In genomic region chr11:78419327-78419726, GRCh38 we compare ENCODE assay signal across 8 cellular contexts. TPM values are rescaled to one million over a fixed set of nuclear protein-coding genes. Genes with fewer than 3 reads are reported as not detected.
DNase-seq lines count a peak whose midpoint lies in the region; ATAC-seq, FAIRE-seq and TF ChIP-seq lines count a peak whose summit lies in the region.

No MANE protein-coding gene starts in this region.

- peaks cover 37% of the 10 kb centered on the region for H3K4me1 Mint-ChIP-seq in WTC11

- no peaks in the 10 kb centered on the region for H3K9me3 ChIP-seq in small intestine (ENCODE audit: control insufficient read depth, low read depth)

- POLR2A ChIA-PET in WTC11 (lab: Charles Lee) = no interaction called here

- H3K36me3 ChIP-seq in small intestine (ENCODE audit: control insufficient read depth in 2 of 2, insufficient read depth in 2 of 2, low read length in 2 of 2) = no peaks in the 10 kb centered on the region

- WGBS in small intestine, 3 donors = 10 to 31% (median 24%) methylated on average over 5 of the region's 5 CpGs

- H3K27ac ChIP-seq in small intestine (ENCODE audit: low read depth in 1 of 2, low read length in 1 of 2) = peak overlapping the region in 1 of 2 donors; percentile 89

- CTCF ChIA-PET in WTC11 (lab: Charles Lee) = interaction anchor here (0.7 to 4.0 kb wide), 5 partner anchors 9 to 191 kb away, joined by 3 to 33 read pairs (median 7); no protein-coding TSS in a partner anchor

- TF ChIP-seq CTCF in WTC11 (IDR thresholded peaks at IDR 0.05) = no peak

- no peak overlapping the region for H3K4me3 ChIP-seq in small intestine (ENCODE audit: low read depth in 1 of 2, low read length in 2 of 2)

- no peaks in the 10 kb centered on the region for H3K27me3 ChIP-seq in small intestine (ENCODE audit: control insufficient read depth in 2 of 2, insufficient read depth in 2 of 2, low read length in 2 of 2)

- H3K27me3 Mint-ChIP-seq in WTC11 (ENCODE audit: low read depth) = peaks cover 26% of the 10 kb centered on the region

- DNase-seq in HS-27A (ENCODE audit: low read depth) (peak; percentile 64), WTC11 (ENCODE audit: low spot score) (no peak), left ventricle myocardium superior (no peak), small intestine (peak; percentile 78), globus pallidus (ENCODE audit: low spot score) (no peak), HuH-7 (ENCODE audit: low spot score) (no peak)
- DNase-seq in stimulated activated CD4-positive, alpha-beta T cell treated with anti-CD3 and anti-CD28 coated beads, Interleukin-2, amount 100 ng/mL, for 48 hours = no peak

- peaks cover 0 to 7% of the 10 kb centered on the region in 2 donors for H3K4me1 ChIP-seq in small intestine (ENCODE audit: control insufficient read depth in 2 of 2, insufficient read depth in 1 of 2, low read depth in 1 of 2, low read length in 1 of 2)

- no peak for FAIRE-seq in small intestine (lab: Jason Lieb, UNC)

- peak overlapping the region; percentile 82 for H3K4me3 Mint-ChIP-seq in WTC11

- no peaks in the 10 kb centered on the region for H3K9me3 Mint-ChIP-seq in WTC11

- intact Hi-C loops in left ventricle myocardium superior (cut with micrococcal nuclease) = loop anchor here (5.0 to 10.0 kb wide), 3 partner anchors 102 to 195 kb away; no protein-coding TSS in a partner anchor

- no peaks in the 10 kb centered on the region for H3K36me3 Mint-ChIP-seq in WTC11

- no peak overlapping the region for H3K27ac Mint-ChIP-seq in WTC11

- ATAC-seq in WTC11 (no peak), left ventricle myocardium superior (peak; percentile 38), GM18907 (IDR thresholded peaks at IDR 0.05; ENCODE audit: unreplicated experiment) (no peak)

TF ChIP-seq in WTC11, 78 proteins besides CTCF, POLR2A, EP300 and RAD21:
- TF ChIP-seq ZNF263 (CRISPR knock-in tag; IDR thresholded peaks at IDR 0.05; ENCODE audit: low read depth) = no peak

RNA-seq across cellular contexts. Expression of gene GAB2, which starts 1.7 kb away (rescaled TPM):
- total RNA-seq in WTC11 (2021) = 8.5 to 10.6 TPM (median 9.7 TPM) in 3 replicates
- 17.2 TPM for total RNA-seq in left ventricle myocardium superior
- 10 to 100 TPM in 1 of 3 donors, 1 to 10 TPM in 2; 6.8 to 13.6 (median 8.7) TPM for polyA plus RNA-seq in small intestine

Comparison
In these comparisons a context has a peak if more than half of its experiments do, and no peak if none do; other contexts are left out.
1. DNase-seq: peak in HS-27A (single experiment) and small intestine (single experiment); none in WTC11 (single experiment), left ventricle myocardium superior (single experiment), globus pallidus (single experiment), HuH-7 (single experiment) and stimulated activated CD4-positive, alpha-beta T cell treated with anti-CD3 and anti-CD28 coated beads, Interleukin-2, amount 100 ng/mL, for 48 hours (0 of 2).